Comparison of ENCODE assay signal across 19 cellular contexts in the genomic region with DNA sequence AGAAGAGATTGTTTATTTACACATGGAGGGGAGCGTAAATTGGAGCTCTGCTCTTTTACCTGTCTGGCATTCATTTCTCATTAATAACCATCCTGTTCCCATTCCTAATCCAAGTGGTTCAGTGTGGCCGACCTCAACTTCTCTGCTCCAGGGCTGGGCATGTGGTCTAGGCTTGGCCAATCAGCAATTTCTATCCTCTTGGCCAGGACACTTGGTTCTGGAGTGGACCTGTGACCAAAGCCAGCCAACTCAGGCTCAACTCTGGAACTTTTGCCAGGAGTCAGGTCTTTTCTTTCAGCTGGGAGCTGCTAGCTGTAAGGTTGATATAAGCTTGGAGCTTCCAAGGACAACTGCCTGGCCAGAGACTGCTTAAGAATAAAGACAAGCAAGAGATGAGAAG. TPM values are rescaled to one million over a fixed set of nuclear protein-coding genes. Genes with fewer than 3 reads are reported as not detected.
DNase-seq lines count a peak whose midpoint lies in the region; ATAC-seq and TF ChIP-seq lines count a peak whose summit lies in the region.
"Had no signal": no experiment of that assay in that cellular context is flagged by ENCODE, and none has a peak within 500 bp of the region (broad histone marks: within the 10 kb centered on the region; RNA-seq: fewer than 3 reads in every experiment).

No MANE protein-coding gene starts in this region.

- TF ChIP-seq POLR2A in heart left ventricle (IDR thresholded peaks at IDR 0.05): no peak

- H3K36me3 ChIP-seq in heart left ventricle (no peaks in the 10 kb centered on the region), psoas muscle (ENCODE audit: insufficient read depth in 1 of 2, low read depth in 1 of 2) (no peaks in the 10 kb centered on the region)
- no peaks in the 10 kb centered on the region for H3K36me3 ChIP-seq in CD4-positive, alpha-beta memory T cell (ENCODE audit: insufficient read depth, low read length)
- H3K36me3 ChIP-seq: BLaER1 treated with 17β-estradiol and CSF1 and Interleukin-3, amounts not matched to agents 10 nM and 100 nM had no signal

- H3K4me3 ChIP-seq in heart left ventricle (no peak overlapping the region), right cardiac atrium (ENCODE audit: low read length) (no peak overlapping the region), psoas muscle (no peak overlapping the region)
- no peak overlapping the region for H3K4me3 ChIP-seq in CD4-positive, alpha-beta memory T cell (ENCODE audit: low read length in 2 of 2)
- H3K4me3 ChIP-seq: BLaER1 treated with 17β-estradiol and CSF1 and Interleukin-3, amounts not matched to agents 10 nM and 100 nM; GM12878 had no signal

- H3K9me3 ChIP-seq in heart left ventricle (no peaks in the 10 kb centered on the region), right cardiac atrium (ENCODE audit: control insufficient read depth, low read length) (no peaks in the 10 kb centered on the region), psoas muscle (no peaks in the 10 kb centered on the region), T-helper 17 cell (ENCODE audit: control insufficient read depth, low read length, poor library complexity, severe bottlenecking) (no peaks in the 10 kb centered on the region)
- no peaks in the 10 kb centered on the region for H3K9me3 ChIP-seq in CD4-positive, alpha-beta memory T cell (ENCODE audit: control insufficient read depth in 1 of 2, low read length in 2 of 2)
- H3K9me3 ChIP-seq: BLaER1 treated with 17β-estradiol and CSF1 and Interleukin-3, amounts not matched to agents 10 nM and 100 nM had no signal

- H3K27me3 Mint-ChIP-seq in CD4-positive, alpha-beta memory T cell: peaks cover 0 to 2% of the 10 kb centered on the region in 2 donors
- H3K27me3 Mint-ChIP-seq in T-helper 17 cell: peaks cover 18% of the 10 kb centered on the region
- H3K27me3 Mint-ChIP-seq: CD4-positive, alpha-beta T cell had no signal

- CTCF ChIA-PET in CD4-positive, alpha-beta memory T cell (lab: Charles Lee; ENCODE audit: partially characterized antibody): no interaction called here

- peaks cover 0 to 27% (median 15%) of the 10 kb centered on the region in 12 donors for H3K4me1 ChIP-seq in heart left ventricle
- peaks cover 9% of the 10 kb centered on the region for H3K4me1 ChIP-seq in right cardiac atrium (ENCODE audit: control insufficient read depth, insufficient read depth, low read length)
- peaks cover 8% of the 10 kb centered on the region for H3K4me1 ChIP-seq in psoas muscle
- H3K4me1 ChIP-seq in CD4-positive, alpha-beta memory T cell (ENCODE audit: insufficient read depth, low read length): no peaks in the 10 kb centered on the region

- no peak overlapping the region for H3K27ac Mint-ChIP-seq in CD4-positive, alpha-beta memory T cell
- H3K27ac Mint-ChIP-seq in T-helper 17 cell: no peak overlapping the region
- H3K27ac Mint-ChIP-seq: CD4-positive, alpha-beta T cell; HFFc6 had no signal

- H3K27me3 ChIP-seq in heart left ventricle (no peaks in the 10 kb centered on the region), right cardiac atrium (ENCODE audit: control insufficient read depth, insufficient read depth) (no peaks in the 10 kb centered on the region), psoas muscle (ENCODE audit: insufficient read depth in 3 of 3, low read length in 2 of 3) (no peaks in the 10 kb centered on the region)
- H3K27me3 ChIP-seq in CD4-positive, alpha-beta memory T cell (ENCODE audit: insufficient read depth, low read length): no peaks in the 10 kb centered on the region
- H3K27me3 ChIP-seq: BLaER1 treated with 17β-estradiol and CSF1 and Interleukin-3, amounts not matched to agents 10 nM and 100 nM had no signal

- H3K4me3 Mint-ChIP-seq in CD4-positive, alpha-beta memory T cell: no peak overlapping the region
- no peak overlapping the region for H3K4me3 Mint-ChIP-seq in T-helper 17 cell
- H3K4me3 Mint-ChIP-seq: CD4-positive, alpha-beta T cell; HFFc6 had no signal

- ATAC-seq in heart left ventricle (peak; percentile 71 to 88 (median 80)), right cardiac atrium (peak; percentile 49 to 64), psoas muscle (peak; percentile 45 to 87 (median 67)), GM18520 (IDR thresholded peaks at IDR 0.05; ENCODE audit: unreplicated experiment) (no peak), T-helper 17 cell (no peak)
- ATAC-seq: GM12878 had no signal

- H3K9me3 Mint-ChIP-seq in CD4-positive, alpha-beta memory T cell: peaks cover 0 to 1% (median 0%) of the 10 kb centered on the region in 8 donors
- H3K9me3 Mint-ChIP-seq: CD4-positive, alpha-beta T cell; HFFc6 had no signal

- H3K27ac ChIP-seq in C4-2B (peak overlapping the region; percentile 10; the same call in 1 of the 2 replicates), heart left ventricle (peak overlapping the region in 1 of 12 donors; percentile 41), right cardiac atrium (ENCODE audit: low read length) (no peak overlapping the region), psoas muscle (no peak overlapping the region)
- no peak overlapping the region for H3K27ac ChIP-seq in CD4-positive, alpha-beta memory T cell (ENCODE audit: low read depth, low read length)
- H3K27ac ChIP-seq: HL-60 had no signal

- intact Hi-C loops in heart left ventricle (cut with DNase I): no loop called here
- intact Hi-C loops in right cardiac atrium (cut with DNase I): no loop called here
- intact Hi-C loops in psoas muscle (cut with DNase I): no loop called here
- intact Hi-C loops in CD4-positive, alpha-beta memory T cell (cut with micrococcal nuclease): no loop called here

- peak in 2 of 5 donors; percentile 43 to 69 for DNase-seq in heart left ventricle
- peak in 2 of 3 donors; percentile 50 to 68 for DNase-seq in right cardiac atrium
- DNase-seq in psoas muscle: no peak
- no peak for DNase-seq in CD4-positive, alpha-beta memory T cell
- no peak for DNase-seq in T-helper 17 cell
- DNase-seq in activated CD4-positive, alpha-beta T cell treated with anti-CD3 and anti-CD28 coated beads for 48 hours: no peak
- DNase-seq: ACHN; CD4-positive, alpha-beta T cell; DMS79; GOT3; HCEC 1CT; HFFc6 had no signal

- POLR2A ChIA-PET in CD4-positive, alpha-beta memory T cell (lab: Charles Lee; ENCODE audit: partially characterized antibody): no interaction called here

- WGBS in heart left ventricle, 4 donors: 71 to 86% (median 80%) methylated on average over 2 of the region's 2 CpGs
- WGBS in right cardiac atrium: 80% methylated on average over 2 of the region's 2 CpGs
- 40 to 72% (median 47%) methylated on average over 2 of the region's 2 CpGs for WGBS in psoas muscle, 3 donors

- TF ChIP-seq CTCF in C4-2B (conservative IDR thresholded peaks at IDR 0.05) (no peak), heart left ventricle (IDR thresholded peaks at IDR 0.05) (no peak), psoas muscle (IDR thresholded peaks at IDR 0.05) (no peak)

- H3K36me3 Mint-ChIP-seq in CD4-positive, alpha-beta memory T cell: no peaks in the 10 kb centered on the region
- H3K36me3 Mint-ChIP-seq in T-helper 17 cell (ENCODE audit: low read depth): no peaks in the 10 kb centered on the region

- no peaks in the 10 kb centered on the region for H3K4me1 Mint-ChIP-seq in CD4-positive, alpha-beta memory T cell
- H3K4me1 Mint-ChIP-seq in T-helper 17 cell: no peaks in the 10 kb centered on the region

RNA-seq across cellular contexts. Expression of gene RASL11B, which starts 15.6 kb away (rescaled TPM):
- total RNA-seq in heart left ventricle (10 to 100 TPM in 2 of 9 donors, 1 to 10 TPM in 7; 2.7 to 16.1 (median 5.5) TPM), right cardiac atrium (10 to 100 TPM in 3 of 4 donors, 1 to 10 TPM in 1; 9.6 to 37.2 (median 16.5) TPM), psoas muscle (1 to 10 TPM in 1 of 4 donors, under 1 TPM in 2, not detected in 1; 0.26 to 1.8 (median 0.40) TPM), T-helper 17 cell (not detected)
- polyA plus RNA-seq in heart left ventricle (1 to 10 TPM; 4.4 to 8.0 TPM), right cardiac atrium (11.4 TPM), psoas muscle (under 1 TPM; 0.08 to 0.40 (median 0.09) TPM)
- not detected for total RNA-seq in CD4-positive, alpha-beta memory T cell
- polyA plus RNA-seq in CD4-positive, alpha-beta memory T cell: under 1 TPM in 1 of 2 donors, not detected in 1; 0.10 TPM
- total RNA-seq: A172, G401 had no signal

Comparison
In these comparisons a context has a peak if more than half of its experiments do, and no peak if none do; other contexts are left out.
1. ATAC-seq: peak in heart left ventricle (4 of 4), right cardiac atrium (2 of 2) and psoas muscle (4 of 4); none in GM18520 (single experiment) and T-helper 17 cell (single experiment).
2. DNase-seq: peak in right cardiac atrium (2 of 3); none in psoas muscle (0 of 2), CD4-positive, alpha-beta memory T cell (0 of 5), T-helper 17 cell (0 of 3) and activated CD4-positive, alpha-beta T cell treated with anti-CD3 and anti-CD28 coated beads for 48 hours (single experiment).